Comparison of ENCODE assay signal across 17 cellular contexts in genomic region chr15:70469182-70469581, GRCh38.
DNase-seq lines count a peak whose midpoint lies in the region; ATAC-seq and TF ChIP-seq lines count a peak whose summit lies in the region.
"Had no signal": no experiment of that assay in that cellular context is flagged by ENCODE, and none has a peak within 500 bp of the region (broad histone marks: within the 10 kb centered on the region; RNA-seq: fewer than 3 reads in every experiment).

No MANE protein-coding gene starts in this region.

- H3K27ac Mint-ChIP-seq in T-helper 17 cell (no peak overlapping the region), neural crest cell (ENCODE audit: unreplicated experiment) (peak overlapping the region; percentile 83), type B pancreatic cell (peak overlapping the region; percentile 38)

- H3K27me3 ChIP-seq in tibial artery = no peaks in the 10 kb centered on the region

- intact Hi-C loops in left ventricle myocardium superior (cut with micrococcal nuclease) (no loop called here), tibial artery (cut with DNase I; ENCODE audit: low total_unique reads) (no loop called here)

- H3K9me3 Mint-ChIP-seq in neural crest cell (no peaks in the 10 kb centered on the region), type B pancreatic cell (no peaks in the 10 kb centered on the region)
- H3K9me3 Mint-ChIP-seq: CD4-positive, alpha-beta memory T cell had no signal

- no peaks in the 10 kb centered on the region for H3K36me3 Mint-ChIP-seq in T-helper 17 cell (ENCODE audit: low read depth)
- no peaks in the 10 kb centered on the region for H3K36me3 Mint-ChIP-seq in neural crest cell (ENCODE audit: low read depth)
- no peaks in the 10 kb centered on the region for H3K36me3 Mint-ChIP-seq in type B pancreatic cell
- H3K36me3 Mint-ChIP-seq: CD4-positive, alpha-beta memory T cell had no signal

- TF ChIP-seq CTCF in neural crest cell (conservative IDR thresholded peaks at IDR 0.05) = no peak
- TF ChIP-seq CTCF in type B pancreatic cell (conservative IDR thresholded peaks at IDR 0.05) = no peak
- no peak for TF ChIP-seq CTCF in tibial artery (IDR thresholded peaks at IDR 0.05)

- DNase-seq in activated effector memory CD4-positive, alpha-beta T cell treated with anti-CD3 and anti-CD28 coated beads, Interleukin-2, amount 50 U/mL, for 16 hours = peak; percentile 27
- no peak for DNase-seq in activated effector memory CD4-positive, alpha-beta T cell treated with Interleukin-2 at 50 U/mL for 16 hours
- DNase-seq in T-helper 17 cell (no peak), neural crest cell (ENCODE audit: low read depth, low spot score) (no peak), type B pancreatic cell (ENCODE audit: extremely low spot score, unreplicated experiment) (no peak), left ventricle myocardium superior (no peak), tibial artery (no peak)
- DNase-seq: AML-193; CD4-positive, alpha-beta memory T cell; DMS153; DMS79; GDM1; GM23248; HCEC 1CT had no signal

- H3K9me3 ChIP-seq in T-helper 17 cell (ENCODE audit: control insufficient read depth, low read length, poor library complexity, severe bottlenecking) = no peaks in the 10 kb centered on the region
- no peaks in the 10 kb centered on the region for H3K9me3 ChIP-seq in tibial artery
- H3K9me3 ChIP-seq: A549 had no signal

- no peak overlapping the region for H3K4me3 ChIP-seq in tibial artery
- H3K4me3 ChIP-seq: A549, GM23248 had no signal

- ATAC-seq in T-helper 17 cell (no peak), left ventricle myocardium superior (no peak)
- ATAC-seq: A549 had no signal

- H3K36me3 ChIP-seq in tibial artery = no peaks in the 10 kb centered on the region

- H3K27me3 Mint-ChIP-seq in T-helper 17 cell (peaks cover 38% of the 10 kb centered on the region), neural crest cell (ENCODE audit: low read depth) (peaks cover 2% of the 10 kb centered on the region), type B pancreatic cell (peaks cover 43% of the 10 kb centered on the region)

- peak overlapping the region; percentile 56 for H3K4me3 Mint-ChIP-seq in T-helper 17 cell
- H3K4me3 Mint-ChIP-seq in neural crest cell = no peak overlapping the region
- no peak overlapping the region for H3K4me3 Mint-ChIP-seq in type B pancreatic cell
- H3K4me3 Mint-ChIP-seq: CD4-positive, alpha-beta memory T cell had no signal

- peaks cover 0 to 11% (median 9%) of the 10 kb centered on the region in 4 donors for H3K4me1 ChIP-seq in tibial artery

- H3K27ac ChIP-seq in tibial artery = no peak overlapping the region
- H3K27ac ChIP-seq: 22Rv1, C4-2B, GM23248 had no signal

- H3K4me1 Mint-ChIP-seq in T-helper 17 cell = peaks cover 16% of the 10 kb centered on the region
- H3K4me1 Mint-ChIP-seq in neural crest cell = peaks cover 9% of the 10 kb centered on the region
- peaks cover 8% of the 10 kb centered on the region for H3K4me1 Mint-ChIP-seq in type B pancreatic cell (ENCODE audit: unreplicated experiment)
